8 cellular contexts compared by ENCODE assay signal in the genomic region with DNA sequence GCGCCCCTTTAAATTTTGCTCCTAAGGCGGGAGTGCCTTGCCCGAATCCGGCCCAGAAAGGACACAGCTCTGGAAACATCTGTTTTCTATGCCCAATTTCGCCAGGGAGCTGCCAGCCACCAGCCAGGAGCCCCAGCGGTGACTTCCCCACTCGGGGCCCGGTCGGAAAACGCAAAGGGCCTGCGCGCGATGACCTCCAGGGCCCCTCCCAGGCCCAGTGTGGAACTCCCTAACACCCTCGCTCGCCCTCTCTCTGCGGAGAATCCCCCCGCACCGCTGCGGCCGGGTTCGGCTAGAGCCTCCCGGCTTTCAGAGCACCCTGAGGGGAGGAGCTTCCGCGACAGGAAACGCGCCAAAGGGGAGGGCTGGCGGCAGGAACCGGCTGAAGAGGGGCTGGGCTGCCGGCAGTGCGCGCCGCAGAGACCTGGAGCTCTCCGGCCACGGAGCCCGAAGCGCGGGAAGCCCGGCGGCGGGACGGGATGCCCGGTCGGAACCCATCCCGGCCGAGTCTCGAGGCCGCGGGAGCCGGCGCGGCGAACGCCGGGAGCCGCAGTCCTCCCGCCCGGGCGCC. TPM values are rescaled to one million over a fixed set of nuclear protein-coding genes. Genes with fewer than 3 reads are reported as not detected.
DNase-seq lines count a peak whose midpoint lies in the region; TF ChIP-seq lines count a peak whose summit lies in the region.

No MANE protein-coding gene starts in this region.

- POLR2A ChIA-PET in RWPE1 (lab: Yijun Ruan, JAX; ENCODE audit: low non-redundant PET) = interaction anchor here (0.5 to 0.7 kb wide), 4 partner anchors 10 to 233 kb away, joined by 3 to 7 read pairs (median 4); no protein-coding TSS in a partner anchor

- no peak for TF ChIP-seq CTCF in RWPE1 (conservative IDR thresholded peaks at IDR 0.05; ENCODE audit: low read depth)
- TF ChIP-seq CTCF in foreskin fibroblast (IDR thresholded peaks at IDR 0.05; ENCODE audit: low read depth, low read length) = no peak
- TF ChIP-seq CTCF in neural progenitor cell (IDR thresholded peaks at IDR 0.05) = peak; percentile 23

- peak overlapping the region; percentile 73 to 90 for H3K4me3 ChIP-seq in foreskin fibroblast (ENCODE audit: low read depth in 1 of 2, low read length in 2 of 2)
- H3K4me3 ChIP-seq in neural progenitor cell = peak overlapping the region; percentile 93
- H3K4me3 ChIP-seq in stomach smooth muscle (ENCODE audit: low read length in 2 of 2) = peak overlapping the region; percentile 77 to 88

- peak overlapping the region; percentile 100 for H3K4me3 Mint-ChIP-seq in neural progenitor cell

- peaks cover 49% of the 10 kb centered on the region for H3K79me2 ChIP-seq in neural progenitor cell (ENCODE audit: low read depth)

- no peaks in the 10 kb centered on the region for H3K27me3 ChIP-seq in neural progenitor cell
- no peaks in the 10 kb centered on the region for H3K27me3 ChIP-seq in stomach smooth muscle (ENCODE audit: control insufficient read depth in 1 of 2, insufficient read depth in 2 of 2, low read length in 2 of 2)

- DNase-seq in ELR (ENCODE audit: low read depth) = peak; percentile 93
- peak; percentile 66 for DNase-seq in GOT3 (lab: John Stamatoyannopoulos, UW)
- DNase-seq in LHCN-M2 (ENCODE audit: low read depth) = peak; percentile 88
- DNase-seq in RWPE1 (ENCODE audit: low spot score) = peak; percentile 92
- peak; percentile 80 for DNase-seq in activated effector memory CD4-positive, alpha-beta T cell treated with Interleukin-2 at 50 U/mL for 16 hours
- DNase-seq in foreskin fibroblast = peak; percentile 84 to 94
- peak; percentile 97 for DNase-seq in neural progenitor cell (ENCODE audit: low spot score)

- H3K9me3 ChIP-seq in neural progenitor cell (ENCODE audit: low read depth) (no peaks in the 10 kb centered on the region), stomach smooth muscle (ENCODE audit: control insufficient read depth in 2 of 2, low read length in 2 of 2) (no peaks in the 10 kb centered on the region)

- no peak overlapping the region for H3K27ac Mint-ChIP-seq in neural progenitor cell

- no peaks in the 10 kb centered on the region for H3K4me1 ChIP-seq in neural progenitor cell
- H3K4me1 ChIP-seq in stomach smooth muscle (ENCODE audit: control insufficient read depth, insufficient read depth, low read length) = no peaks in the 10 kb centered on the region

- H2AFZ ChIP-seq in neural progenitor cell (replicated peaks) = peak overlapping the region; percentile 93

- H3K9ac ChIP-seq in neural progenitor cell (peak overlapping the region; percentile 89), stomach smooth muscle (ENCODE audit: low read length in 2 of 2) (peak overlapping the region; percentile 74 to 75)

- H3K36me3 ChIP-seq in neural progenitor cell = peaks cover 8% of the 10 kb centered on the region
- H3K36me3 ChIP-seq in stomach smooth muscle (ENCODE audit: control insufficient read depth in 2 of 2, insufficient read depth in 2 of 2, low read length in 2 of 2) = no peaks in the 10 kb centered on the region

- peak overlapping the region; percentile 91 for H3K27ac ChIP-seq in RWPE1
- H3K27ac ChIP-seq in neural progenitor cell = peak overlapping the region; percentile 96
- H3K27ac ChIP-seq in stomach smooth muscle (ENCODE audit: low read length) = peak overlapping the region; percentile 69

- no peaks in the 10 kb centered on the region for H3K9me3 Mint-ChIP-seq in neural progenitor cell

- H3F3A ChIP-seq in neural progenitor cell (ENCODE audit: low read depth) = peaks cover 25% of the 10 kb centered on the region

- peaks cover 14% of the 10 kb centered on the region for H3K4me1 Mint-ChIP-seq in neural progenitor cell

- CTCF ChIA-PET in RWPE1 (lab: Yijun Ruan, JAX) = no interaction called here

- peaks cover 7% of the 10 kb centered on the region for H4K20me1 ChIP-seq in neural progenitor cell (ENCODE audit: low read depth)

- no peaks in the 10 kb centered on the region for H3K27me3 Mint-ChIP-seq in neural progenitor cell (ENCODE audit: insufficient read depth, low read depth)

- H3K4me2 ChIP-seq in neural progenitor cell = peak overlapping the region; percentile 82

- no peaks in the 10 kb centered on the region for H3K36me3 Mint-ChIP-seq in neural progenitor cell

RNA-seq across cellular contexts. Expression of a gene that starts 0.5 kb away (rescaled TPM):
- 33.0 and 46.2 TPM in 2 replicates for total RNA-seq in LHCN-M2 (2014; rRNA removed)
- polyA plus RNA-seq in LHCN-M2 (2012) = 15.2 TPM
- 23.6 and 26.2 TPM in 2 replicates for total RNA-seq in neural progenitor cell (ENCODE audit: low replicate concordance)

RNA-seq across cellular contexts. Expression of a gene that starts 38.5 kb away (rescaled TPM):
- total RNA-seq in LHCN-M2 (2014; rRNA removed) (4.7 and 5.7 TPM in 2 replicates), neural progenitor cell (ENCODE audit: low replicate concordance) (24.5 and 26.4 TPM in 2 replicates)
- polyA plus RNA-seq in LHCN-M2 (2012) = 4.4 TPM

RNA-seq across cellular contexts. Expression of a gene that starts 50.6 kb away (rescaled TPM):
- total RNA-seq in LHCN-M2 (2014; rRNA removed) (30.5 and 31.3 TPM in 2 replicates), neural progenitor cell (ENCODE audit: low replicate concordance) (4.4 and 8.0 TPM in 2 replicates)
- polyA plus RNA-seq in LHCN-M2 (2012) = 25.0 TPM

Comparison
In these comparisons a context has a peak if more than half of its experiments do, and no peak if none do; other contexts are left out.
1. Peak in every context shown above with its lines: DNase-seq, H3K4me3 ChIP-seq and H3K27ac ChIP-seq.